8 cellular contexts compared by ENCODE assay signal in the genomic region with DNA sequence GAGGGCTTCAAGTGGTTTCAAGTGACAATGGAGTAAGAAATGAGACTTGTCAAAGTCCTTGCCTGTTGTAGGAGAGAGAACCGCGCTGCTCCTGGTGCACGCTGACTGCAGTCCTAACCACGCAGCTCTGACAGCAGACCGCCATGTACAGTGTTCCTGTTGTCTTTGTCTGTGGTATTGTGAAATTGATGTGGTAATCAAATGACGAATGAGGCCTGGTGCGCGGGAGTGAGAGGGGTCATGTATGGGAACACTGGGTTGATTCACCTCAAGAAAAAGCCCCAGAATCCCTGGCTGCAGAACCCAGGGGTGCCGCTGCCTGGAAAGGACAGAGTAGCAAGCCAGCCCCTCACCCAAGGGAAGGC.
A peak's percentile ranks its signal among the peaks of the same experiment; 100 is the strongest.
DNase-seq lines count a peak whose midpoint lies in the region; ATAC-seq lines count a peak whose summit lies in the region.

No MANE protein-coding gene starts in this region.

- H3K27me3 ChIP-seq in CD8-positive, alpha-beta memory T cell (ENCODE audit: insufficient read depth, low read length, poor library complexity, severe bottlenecking) = no peaks in the 10 kb centered on the region
- H3K27me3 ChIP-seq in duodenal mucosa (ENCODE audit: control insufficient read depth in 1 of 2, insufficient read depth in 2 of 2, low read length in 2 of 2) = no peaks in the 10 kb centered on the region

- H3K9me3 ChIP-seq in CD8-positive, alpha-beta memory T cell (ENCODE audit: low read length) = no peaks in the 10 kb centered on the region
- no peaks in the 10 kb centered on the region for H3K9me3 ChIP-seq in duodenal mucosa (ENCODE audit: control insufficient read depth in 1 of 2, low read length in 2 of 2)

- peak overlapping the region in 5 of 7 donors; percentile 6 to 74 (median 58) for H3K4me3 Mint-ChIP-seq in CD8-positive, alpha-beta memory T cell

- H3K27ac Mint-ChIP-seq in CD8-positive, alpha-beta memory T cell = peak overlapping the region; percentile 81 to 94 (median 90)

- CTCF ChIA-PET in CD8-positive, alpha-beta memory T cell (lab: Charles Lee) = interaction anchor here (1.9 kb wide), 1 partner anchor 96 kb away, joined by 4 read pairs; no protein-coding TSS in a partner anchor

- DNase-seq in CD8-positive, alpha-beta memory T cell = peak; percentile 14 to 86 (median 49)
- peak; percentile 59 for DNase-seq in activated CD4-positive, alpha-beta T cell treated with anti-CD3 and anti-CD28 coated beads, Interleukin-2, amount 50 U/mL, for 1 hour
- peak; percentile 42 for DNase-seq in skeletal muscle cell (ENCODE audit: low read depth)
- no peak for DNase-seq in NCI-H1048 (lab: John Stamatoyannopoulos, UW)
- no peak for DNase-seq in NCI-H774 (lab: John Stamatoyannopoulos, UW)
- DNase-seq in NCI-H2196 treated with DMSO at 0.1 percent for 48 hours (lab: John Stamatoyannopoulos, UW; ENCODE audit: unreplicated experiment) = no peak

- H3K27me3 Mint-ChIP-seq in CD8-positive, alpha-beta memory T cell = no peaks in the 10 kb centered on the region

- H3K36me3 ChIP-seq in CD8-positive, alpha-beta memory T cell (ENCODE audit: insufficient read depth, low read length) = peaks cover 6% of the 10 kb centered on the region
- peaks cover 0 to 5% of the 10 kb centered on the region in 2 donors for H3K36me3 ChIP-seq in duodenal mucosa (ENCODE audit: control insufficient read depth in 1 of 2, insufficient read depth in 2 of 2, low read length in 2 of 2)

- peak overlapping the region; percentile 49 for H3K27ac ChIP-seq in CD8-positive, alpha-beta memory T cell (ENCODE audit: low read depth, low read length)
- peak overlapping the region; percentile 17 for H3K27ac ChIP-seq in duodenal mucosa (ENCODE audit: low read depth, low read length)

- peaks cover 95% of the 10 kb centered on the region for H3K4me1 ChIP-seq in CD8-positive, alpha-beta memory T cell (ENCODE audit: insufficient read depth, low read length)
- peaks cover 37 to 47% of the 10 kb centered on the region in 2 donors for H3K4me1 ChIP-seq in duodenal mucosa (ENCODE audit: control insufficient read depth in 1 of 2, insufficient read depth in 2 of 2, low read length in 2 of 2)

- no peak overlapping the region for H3K9ac ChIP-seq in duodenal mucosa (ENCODE audit: low read depth in 1 of 2, low read length in 2 of 2)

- H3K4me3 ChIP-seq in CD8-positive, alpha-beta memory T cell (ENCODE audit: low read length) = no peak overlapping the region
- H3K4me3 ChIP-seq in duodenal mucosa (ENCODE audit: low read depth in 1 of 2, low read length in 2 of 2) (no peak overlapping the region), skeletal muscle cell (ENCODE audit: low read depth, low read length) (no peak overlapping the region)

- H3K9me3 Mint-ChIP-seq in CD8-positive, alpha-beta memory T cell = no peaks in the 10 kb centered on the region

- H3K36me3 Mint-ChIP-seq in CD8-positive, alpha-beta memory T cell = peaks cover 0 to 51% (median 6%) of the 10 kb centered on the region in 3 donors

- POLR2A ChIA-PET in CD8-positive, alpha-beta memory T cell (lab: Charles Lee) = interaction anchor here (1.3 kb wide), 1 partner anchor 41 kb away, joined by 3 read pairs; no protein-coding TSS in a partner anchor

- peaks cover 91 to 100% (median 100%) of the 10 kb centered on the region in 3 donors for H3K4me1 Mint-ChIP-seq in CD8-positive, alpha-beta memory T cell

- ATAC-seq in HG03565 (IDR thresholded peaks at IDR 0.05; ENCODE audit: unreplicated experiment) = no peak

Comparison
In these comparisons a context has a peak if more than half of its experiments do, and no peak if none do; other contexts are left out.
1. DNase-seq: peak in CD8-positive, alpha-beta memory T cell (5 of 5), activated CD4-positive, alpha-beta T cell treated with anti-CD3 and anti-CD28 coated beads, Interleukin-2, amount 50 U/mL, for 1 hour (single experiment) and skeletal muscle cell (single experiment); none in NCI-H1048 (single experiment), NCI-H774 (single experiment) and NCI-H2196 treated with DMSO at 0.1 percent for 48 hours (single experiment).